Comparison of ENCODE assay signal across 8 cellular contexts in genomic region chr4:80471701-80472100, GRCh38.
DNase-seq lines count a peak whose midpoint lies in the region; ATAC-seq lines count a peak whose summit lies in the region.

No MANE protein-coding gene starts in this region.

- WGBS in mesendoderm (ENCODE audit: extremely low coverage, insufficient coverage, low lambda C conversion rate): no CpG with 5 or more reads among the region's 9 CpGs

- H3K56ac ChIP-seq in mesendoderm (ENCODE audit: low read length): no peak overlapping the region

- H3K27me3 ChIP-seq in mesendoderm (ENCODE audit: insufficient read depth, low read length, poor library complexity): no peaks in the 10 kb centered on the region

- no peak overlapping the region for H2AK5ac ChIP-seq in mesendoderm (ENCODE audit: low read length)

- no peak overlapping the region for H4K5ac ChIP-seq in mesendoderm (ENCODE audit: low read length)

- no peaks in the 10 kb centered on the region for H3K79me2 ChIP-seq in mesendoderm (ENCODE audit: control insufficient read depth, insufficient read depth, low read length)

- no peak overlapping the region for H2BK5ac ChIP-seq in mesendoderm (ENCODE audit: low read length)

- no peak overlapping the region for H4K8ac ChIP-seq in mesendoderm (ENCODE audit: low read depth, low read length)

- H3K23ac ChIP-seq in mesendoderm (ENCODE audit: low read length): no peak overlapping the region

- DNase-seq in DMS153 treated with DMSO at 0.1 percent for 48 hours (lab: John Stamatoyannopoulos, UW; ENCODE audit: unreplicated experiment) (peak; percentile 65), NCI-H187 (lab: John Stamatoyannopoulos, UW) (peak; percentile 59 to 87), brain pericyte (ENCODE audit: low read depth, low spot score) (peak; percentile 26), mesendoderm (peak; percentile 42), substantia nigra (lab: John Stamatoyannopoulos, UW) (no peak), cortex of kidney (lab: John Stamatoyannopoulos, UW) (no peak)

- no peaks in the 10 kb centered on the region for H3K36me3 ChIP-seq in mesendoderm (ENCODE audit: control insufficient read depth, insufficient read depth, low read length)

- H3K18ac ChIP-seq in mesendoderm (ENCODE audit: low read length): no peak overlapping the region

- no peak overlapping the region for H3K4me3 ChIP-seq in mesendoderm (ENCODE audit: low read length)

- H3K9ac ChIP-seq in mesendoderm (ENCODE audit: low read length): no peak overlapping the region

- no peak overlapping the region for H3K4ac ChIP-seq in mesendoderm (ENCODE audit: low read depth, low read length)

- no peak for ATAC-seq in HG03460 (IDR thresholded peaks at IDR 0.05; ENCODE audit: unreplicated experiment)
- no peak for ATAC-seq in GM21528 (IDR thresholded peaks at IDR 0.05; ENCODE audit: low FRiP score, unreplicated experiment)

- H3K27ac ChIP-seq in mesendoderm (ENCODE audit: low read depth, low read length): no peak overlapping the region
- H3K27ac ChIP-seq in substantia nigra (ENCODE audit: low read depth, low read length, poor library complexity, severe bottlenecking): no peak overlapping the region

- H3K79me1 ChIP-seq in mesendoderm (ENCODE audit: low read length): no peaks in the 10 kb centered on the region

- no peak overlapping the region for H2BK120ac ChIP-seq in mesendoderm (ENCODE audit: low read depth, low read length)

- H2BK15ac ChIP-seq in mesendoderm (replicated peaks; ENCODE audit: low read depth): no peak overlapping the region

- no peaks in the 10 kb centered on the region for H3K4me1 ChIP-seq in mesendoderm (ENCODE audit: control insufficient read depth, low read depth, low read length)

- H3K4me2 ChIP-seq in mesendoderm (ENCODE audit: low read length): no peak overlapping the region

Comparison
In these comparisons a context has a peak if more than half of its experiments do, and no peak if none do; other contexts are left out.
1. DNase-seq: peak in DMS153 treated with DMSO at 0.1 percent for 48 hours (single experiment), NCI-H187 (2 of 2), brain pericyte (single experiment) and mesendoderm (single experiment); none in substantia nigra (0 of 49) and cortex of kidney (single experiment).